In genomic region chr5:139246394-139246793, GRCh38 we compare ENCODE assay signal across 1 cellular context.
TF ChIP-seq lines count a peak whose summit lies in the region.

No MANE protein-coding gene starts in this region.

TF ChIP-seq in H1, 55 proteins besides CTCF, POLR2A, EP300 and RAD21:
- TF ChIP-seq CBX8 (IDR thresholded peaks at IDR 0.05; ENCODE audit: borderline replicate concordance, low read depth, low read length) (no peak), TAF1 (IDR thresholded peaks at IDR 0.05; ENCODE audit: low read depth, low read length) (0 out of 2 replicates have a peak, but pooled peaks have one; percentile 16), JUND (IDR thresholded peaks at IDR 0.05; ENCODE audit: low read length) (peak; percentile 53; the same call in 1 of the 2 replicates)
